ENCODE assay signal across 8 cellular contexts in genomic region chr2:174634130-174635014, GRCh38. TPM values are rescaled to one million over a fixed set of nuclear protein-coding genes. Genes with fewer than 3 reads are reported as not detected.
A peak's percentile ranks its signal among the peaks of the same experiment; 100 is the strongest.
DNase-seq lines count a peak whose midpoint lies in the region; ATAC-seq lines count a peak whose summit lies in the region.

No MANE protein-coding gene starts in this region.

- H4K8ac ChIP-seq in mesenchymal stem cell (ENCODE audit: low read length) = peak overlapping the region; percentile 83

- H3K9ac ChIP-seq in mesenchymal stem cell (ENCODE audit: low read length) = peak overlapping the region; percentile 88

- no peak overlapping the region for H3K23ac ChIP-seq in mesenchymal stem cell (ENCODE audit: low read length in 2 of 2)

- peaks cover 39 to 50% of the 10 kb centered on the region in 2 donors for H3K36me3 Mint-ChIP-seq in activated naive CD4-positive, alpha-beta T cell treated with anti-CD3 and anti-CD28 coated beads, Interleukin-2, amount 50 U/mL, for 72 hours

- H3K4me3 ChIP-seq in mesenchymal stem cell (ENCODE audit: insufficient read depth in 1 of 2, low read depth in 1 of 2, low read length in 2 of 2) (peak overlapping the region in 1 of 2 experiments; percentile 58), thymus (ENCODE audit: low read length) (peak overlapping the region; percentile 68)

- H3K4ac ChIP-seq in mesenchymal stem cell (ENCODE audit: low read depth in 1 of 2, low read length in 2 of 2) = peak overlapping the region; percentile 43 to 72

- peaks cover 0 to 2% of the 10 kb centered on the region in 2 experiments for H3K36me3 ChIP-seq in mesenchymal stem cell (ENCODE audit: control insufficient read depth in 1 of 2, insufficient read depth in 2 of 2, low read depth in 1 of 2, low read length in 2 of 2)
- no peaks in the 10 kb centered on the region for H3K36me3 ChIP-seq in thymus (ENCODE audit: control insufficient read depth, insufficient read depth)

- H3K4me2 ChIP-seq in mesenchymal stem cell (ENCODE audit: low read length, poor library complexity, severe bottlenecking) = no peak overlapping the region

- peak overlapping the region; percentile 60 for H2BK15ac ChIP-seq in mesenchymal stem cell (ENCODE audit: low read depth, poor library complexity, severe bottlenecking)

- H3K14ac ChIP-seq in mesenchymal stem cell (ENCODE audit: low read length in 2 of 2) = peak overlapping the region in 1 of 2 experiments; percentile 4

- peak overlapping the region; percentile 79 for H2AK5ac ChIP-seq in mesenchymal stem cell (ENCODE audit: low read length, severe bottlenecking)

- peaks cover 0 to 8% of the 10 kb centered on the region in 2 donors for H3K9me3 Mint-ChIP-seq in activated naive CD4-positive, alpha-beta T cell treated with anti-CD3 and anti-CD28 coated beads, Interleukin-2, amount 50 U/mL, for 72 hours

- DNase-seq in OCI-M1 (lab: John Stamatoyannopoulos, UW) (peak; percentile 82), mesenchymal stem cell (peak; percentile 24), SW 1271 (lab: John Stamatoyannopoulos, UW) (no peak), middle frontal gyrus (ENCODE audit: extremely low spot score, low spot score) (no peak)
- DNase-seq in activated naive CD4-positive, alpha-beta T cell treated with anti-CD3 and anti-CD28 coated beads, Interleukin-2, amount 50 U/mL, for 72 hours (ENCODE audit: low spot score in 2 of 2) = peak; percentile 42 to 70

- peak overlapping the region; percentile 2 to 59 for H3K18ac ChIP-seq in mesenchymal stem cell (ENCODE audit: low read depth in 1 of 2, low read length in 2 of 2)

- no peaks in the 10 kb centered on the region for H3K9me3 ChIP-seq in mesenchymal stem cell (ENCODE audit: control insufficient read depth, low read length)
- no peaks in the 10 kb centered on the region for H3K9me3 ChIP-seq in thymus (ENCODE audit: control insufficient read depth)

- no peak overlapping the region for H2AFZ ChIP-seq in mesenchymal stem cell (ENCODE audit: low read depth, low read length)

- H4K91ac ChIP-seq in mesenchymal stem cell (ENCODE audit: low read length) = peak overlapping the region; percentile 76

- H2BK12ac ChIP-seq in mesenchymal stem cell (ENCODE audit: low read length in 2 of 2) = peak overlapping the region in 1 of 2 experiments; percentile 18

- H2BK120ac ChIP-seq in mesenchymal stem cell (ENCODE audit: low read depth, low read length) = no peak overlapping the region

- WGBS in mesenchymal stem cell = 76% methylated on average over 13 of the region's 13 CpGs
- 9% methylated on average over 13 of the region's 13 CpGs for WGBS in thymus

- no peak overlapping the region for H2BK5ac ChIP-seq in mesenchymal stem cell (ENCODE audit: low read depth, low read length, poor library complexity, severe bottlenecking)

- H3K27ac Mint-ChIP-seq in activated naive CD4-positive, alpha-beta T cell treated with anti-CD3 and anti-CD28 coated beads, Interleukin-2, amount 50 U/mL, for 72 hours = peak overlapping the region; percentile 99

- H3K27me3 ChIP-seq in mesenchymal stem cell (ENCODE audit: control insufficient read depth in 1 of 2, insufficient read depth in 1 of 2, low read length in 2 of 2) (no peaks in the 10 kb centered on the region), thymus (ENCODE audit: control insufficient read depth, insufficient read depth) (no peaks in the 10 kb centered on the region)

- H3K4me1 ChIP-seq in mesenchymal stem cell (ENCODE audit: control insufficient read depth, insufficient read depth, low read depth, low read length) (peaks cover 9% of the 10 kb centered on the region), thymus (ENCODE audit: control insufficient read depth, insufficient read depth, low read length) (peaks cover 18% of the 10 kb centered on the region)

- peaks cover 14% of the 10 kb centered on the region for H3K79me1 ChIP-seq in mesenchymal stem cell (replicated peaks; ENCODE audit: low read length, poor library complexity, severe bottlenecking)

- ATAC-seq in GM18511 (IDR thresholded peaks at IDR 0.05; ENCODE audit: unreplicated experiment) = peak; percentile 77
- ATAC-seq in HG02840 (IDR thresholded peaks at IDR 0.05; ENCODE audit: low FRiP score, unreplicated experiment) = peak; percentile 73
- peak; percentile 75 to 80 for ATAC-seq in activated naive CD4-positive, alpha-beta T cell treated with anti-CD3 and anti-CD28 coated beads, Interleukin-2, amount 50 U/mL, for 72 hours

- H3K27ac ChIP-seq in mesenchymal stem cell (ENCODE audit: low read length, poor library complexity, severe bottlenecking) = peak overlapping the region; percentile 61
- H3K27ac ChIP-seq in thymus (ENCODE audit: low read depth) = peak overlapping the region; percentile 93

RNA-seq across cellular contexts. Expression of gene WIPF1, which starts 36.8 kb away (rescaled TPM):
- 100 to 1,000 TPM; 138 to 262 TPM for total RNA-seq in activated naive CD4-positive, alpha-beta T cell treated with anti-CD3 and anti-CD28 coated beads, Interleukin-2, amount 50 U/mL, for 72 hours
- 52.6 TPM for polyA plus RNA-seq in mesenchymal stem cell (2013, experiment 1 of 2)
- polyA plus RNA-seq in mesenchymal stem cell (2013, experiment 2 of 2) = 53.6 TPM
- polyA plus RNA-seq in thymus = 65.0 TPM

Comparison
In these comparisons a context has a peak if more than half of its experiments do, and no peak if none do; other contexts are left out.
1. DNase-seq: peak in OCI-M1 (single experiment), activated naive CD4-positive, alpha-beta T cell treated with anti-CD3 and anti-CD28 coated beads, Interleukin-2, amount 50 U/mL, for 72 hours (2 of 2) and mesenchymal stem cell (single experiment); none in SW 1271 (0 of 2) and middle frontal gyrus (single experiment).
2. Peak in every context shown above with its lines, with median percentiles within 50 percentile points of each other: ATAC-seq.